In genomic region chr13:114299604-114300305, GRCh38 we compare ENCODE assay signal across 26 cellular contexts. TPM values are rescaled to one million over a fixed set of nuclear protein-coding genes. Genes with fewer than 3 reads are reported as not detected.
DNase-seq lines count a peak whose midpoint lies in the region; ATAC-seq and TF ChIP-seq lines count a peak whose summit lies in the region.
"Had no signal": no experiment of that assay in that cellular context is flagged by ENCODE, and none has a peak within 500 bp of the region (broad histone marks: within the 10 kb centered on the region; RNA-seq: fewer than 3 reads in every experiment).

No MANE protein-coding gene starts in this region.

- no peak overlapping the region for H3K56ac ChIP-seq in IMR-90 (ENCODE audit: extremely low read depth, insufficient read depth, low read length)

- H3K18ac ChIP-seq in IMR-90 (ENCODE audit: low read depth, low read length), result no peak overlapping the region

- H3K4me1 ChIP-seq in IMR-90 (ENCODE audit: control insufficient read depth, insufficient read depth, low read length), result no peaks in the 10 kb centered on the region
- no peaks in the 10 kb centered on the region for H3K4me1 ChIP-seq in spleen
- no peaks in the 10 kb centered on the region for H3K4me1 ChIP-seq in foreskin keratinocyte
- H3K4me1 ChIP-seq: Caco-2 had no signal

- H3K36me3 ChIP-seq in IMR-90 (ENCODE audit: control insufficient read depth, insufficient read depth, low read length) (peaks cover 43% of the 10 kb centered on the region), spleen (peaks cover 0 to 100% (median 73%) of the 10 kb centered on the region in 6 donors)

- intact Hi-C loops in IMR-90 (cut with micrococcal nuclease), result no loop called here
- intact Hi-C loops in spleen (cut with DNase I; ENCODE audit: low total_unique reads), result no loop called here

- H2BK20ac ChIP-seq in IMR-90 (ENCODE audit: low read depth, low read length), result no peak overlapping the region

- no peak overlapping the region for H3K27ac ChIP-seq in IMR-90 (ENCODE audit: insufficient read depth, low read length)
- H3K27ac ChIP-seq in spleen, result no peak overlapping the region
- H3K27ac ChIP-seq in foreskin keratinocyte, result no peak overlapping the region
- H3K27ac ChIP-seq: C4-2B, RWPE1 had no signal

- DNase-seq in IMR-90, result no peak
- no peak for DNase-seq in WTC11 (ENCODE audit: low spot score)
- DNase-seq in glutamatergic neuron, result no peak
- peak; percentile 34 for DNase-seq in spleen
- no peak for DNase-seq in AG20443 (ENCODE audit: low spot score)
- DNase-seq in omental fat pad (ENCODE audit: low spot score), result no peak
- DNase-seq in foreskin keratinocyte, result no peak
- DNase-seq: Caco-2; CD8-positive, alpha-beta T cell; DMS 273 treated with DMSO at 0.1 percent for 48 hours; DMS79; EL; GF-D8; KG1; NCI-H1092; NCI-H1417 treated with DMSO at 0.1 percent for 48 hours; NCI-H1694 treated with DMSO at 0.1 percent for 48 hours; NCI-H2081; NCI-H2227 treated with DMSO at 0.1 percent for 48 hours; NCI-H526 treated with DMSO at 0.1 percent for 48 hours; SHP77 had no signal

- peaks cover 13 to 35% of the 10 kb centered on the region in 2 experiments for H3K79me1 ChIP-seq in IMR-90 (ENCODE audit: low read depth in 1 of 2, low read length in 2 of 2)

- H3K14ac ChIP-seq in IMR-90 (replicated peaks; ENCODE audit: low read depth, low read length), result no peak overlapping the region

- no peak overlapping the region for H2BK120ac ChIP-seq in IMR-90 (ENCODE audit: low read depth, low read length)

- TF ChIP-seq POLR2A in IMR-90 (IDR thresholded peaks at IDR 0.05; ENCODE audit: low read depth, low read length) (no peak), spleen (IDR thresholded peaks at IDR 0.05) (no peak)

- peaks cover 62% of the 10 kb centered on the region for H3K36me3 Mint-ChIP-seq in WTC11
- no peaks in the 10 kb centered on the region for H3K36me3 Mint-ChIP-seq in glutamatergic neuron (ENCODE audit: unreplicated experiment)

- no peak overlapping the region for H2BK15ac ChIP-seq in IMR-90 (ENCODE audit: low read depth, low read length)

- no peak overlapping the region for H3K9ac ChIP-seq in IMR-90 (ENCODE audit: low read depth, low read length)

- H2AK5ac ChIP-seq in IMR-90 (ENCODE audit: low read depth, low read length), result no peak overlapping the region

- H4K8ac ChIP-seq in IMR-90 (ENCODE audit: low read depth in 2 of 2, low read length in 2 of 2), result no peak overlapping the region

- H3K9me3 ChIP-seq in IMR-90 (ENCODE audit: control insufficient read depth, insufficient read depth, low read length) (no peaks in the 10 kb centered on the region), spleen (no peaks in the 10 kb centered on the region)
- H3K9me3 ChIP-seq: Caco-2 had no signal

- no peak for TF ChIP-seq CTCF in IMR-90 (conservative IDR thresholded peaks at IDR 0.05; ENCODE audit: low read depth, low read length)
- no peak for TF ChIP-seq CTCF in WTC11 (IDR thresholded peaks at IDR 0.05)
- TF ChIP-seq CTCF in glutamatergic neuron (IDR thresholded peaks at IDR 0.05; ENCODE audit: partially characterized antibody, unreplicated experiment), result no peak
- TF ChIP-seq CTCF in spleen (IDR thresholded peaks at IDR 0.05 in 8 of 11, conservative IDR thresholded peaks at IDR 0.05 in 3 of 11), result no peak
- TF ChIP-seq CTCF in omental fat pad (IDR thresholded peaks at IDR 0.05), result no peak
- TF ChIP-seq CTCF in foreskin keratinocyte (conservative IDR thresholded peaks at IDR 0.05), result no peak

- H4K20me1 ChIP-seq in IMR-90 (ENCODE audit: insufficient read depth, low read length), result no peaks in the 10 kb centered on the region

- in situ Hi-C loops in IMR-90 (cut with MboI; ENCODE audit: low sequenced_read_pairs), result no loop called here

- H3K27me3 Mint-ChIP-seq in WTC11 (ENCODE audit: low read depth) (no peaks in the 10 kb centered on the region), glutamatergic neuron (ENCODE audit: unreplicated experiment) (no peaks in the 10 kb centered on the region)
- H3K27me3 Mint-ChIP-seq: B cell had no signal

- no peak overlapping the region for H3K23ac ChIP-seq in IMR-90 (ENCODE audit: low read depth, low read length)

- H2AFZ ChIP-seq in IMR-90 (replicated peaks; ENCODE audit: low read length, poor library complexity), result no peak overlapping the region

- no peak overlapping the region for H4K5ac ChIP-seq in IMR-90 (ENCODE audit: low read depth, low read length)

- H3K4ac ChIP-seq in IMR-90 (ENCODE audit: low read depth, low read length), result no peak overlapping the region

- H3K4me3 Mint-ChIP-seq in WTC11, result no peak overlapping the region
- no peak overlapping the region for H3K4me3 Mint-ChIP-seq in glutamatergic neuron (ENCODE audit: unreplicated experiment)
- H3K4me3 Mint-ChIP-seq: B cell; CD8-positive, alpha-beta T cell had no signal

- peaks cover 3% of the 10 kb centered on the region; the same call in 1 of the 2 replicates for H3K9me1 ChIP-seq in IMR-90 (ENCODE audit: insufficient read depth, low read length)

- 100% methylated on average over 2 of the region's 12 CpGs; no CpG with 5 or more reads in 1 of the 2 experiments for WGBS in IMR-90 (ENCODE audit: extremely low coverage in 2 of 2, insufficient read length in 1 of 2), 2 experiments
- 93 to 97% (median 95%) methylated on average over 12 of the region's 12 CpGs for WGBS in spleen, 5 donors

- dilution Hi-C loops in IMR-90 (cut with HindIII; ENCODE audit: low sequenced_read_pairs, unreplicated experiment), result no loop called here

- CTCF ChIA-PET in IMR-90 (lab: Yijun Ruan, JAX) (no interaction called here), WTC11 (lab: Charles Lee) (no interaction called here)

- H3K27me3 ChIP-seq in IMR-90 (ENCODE audit: control insufficient read depth, insufficient read depth, low read length) (no peaks in the 10 kb centered on the region), spleen (replicated peaks in 1 of 7) (no peaks in the 10 kb centered on the region), foreskin keratinocyte (no peaks in the 10 kb centered on the region)

- H3K9me3 Mint-ChIP-seq in WTC11, result no peaks in the 10 kb centered on the region
- H3K9me3 Mint-ChIP-seq in glutamatergic neuron (ENCODE audit: unreplicated experiment), result peaks cover 2% of the 10 kb centered on the region
- H3K9me3 Mint-ChIP-seq: CD8-positive, alpha-beta T cell had no signal

- H3K4me3 ChIP-seq in IMR-90 (ENCODE audit: insufficient read depth, low read depth, low read length) (no peak overlapping the region), spleen (no peak overlapping the region)

- H3K4me2 ChIP-seq in IMR-90 (ENCODE audit: low read depth, low read length), result no peak overlapping the region

- H2BK5ac ChIP-seq in IMR-90 (ENCODE audit: low read depth, low read length, poor library complexity, severe bottlenecking), result no peak overlapping the region

- H3K4me1 Mint-ChIP-seq in WTC11 (no peaks in the 10 kb centered on the region), glutamatergic neuron (ENCODE audit: low read depth, unreplicated experiment) (peaks cover 4% of the 10 kb centered on the region)

- ATAC-seq in IMR-90 (ENCODE audit: low read depth) (no peak), WTC11 (no peak), omental fat pad (ENCODE audit: low FRiP score) (no peak), foreskin keratinocyte (no peak)
- ATAC-seq: CD8-positive, alpha-beta T cell; HCT116; Panc1 had no signal

- POLR2A ChIA-PET in IMR-90 (lab: Charles Lee; ENCODE audit: unreplicated experiment), result no interaction called here
- POLR2A ChIA-PET in WTC11 (lab: Charles Lee), result no interaction called here

- peak overlapping the region; percentile 26 for H2AK9ac ChIP-seq in IMR-90 (replicated peaks; ENCODE audit: low read depth, low read length, poor library complexity)

- peak overlapping the region; percentile 18; the same call in 1 of the 2 replicates for H3K27ac Mint-ChIP-seq in WTC11
- H3K27ac Mint-ChIP-seq in glutamatergic neuron (ENCODE audit: unreplicated experiment), result peak overlapping the region; percentile 49
- H3K27ac Mint-ChIP-seq: B cell; CD8-positive, alpha-beta T cell had no signal

- no TSS peak for BruUV-seq in IMR-90 (replicated peaks; lab: Mats Ljungman, UMichigan)

- TF ChIP-seq RAD21 in IMR-90 (IDR thresholded peaks at IDR 0.05; ENCODE audit: low read length), result no peak

- H4K91ac ChIP-seq in IMR-90 (ENCODE audit: insufficient read depth, low read depth, low read length), result no peak overlapping the region

TF ChIP-seq in IMR-90, 13 proteins besides CTCF, POLR2A, EP300 and RAD21 (continues in another document):
- TF ChIP-seq MAFK (IDR thresholded peaks at IDR 0.05; ENCODE audit: low read depth, low read length) (no peak), RCOR1 (IDR thresholded peaks at IDR 0.05; ENCODE audit: insufficient replicate concordance, low read length) (no peak), BHLHE40 (IDR thresholded peaks at IDR 0.05; ENCODE audit: low read depth, low read length) (no peak), SMC3 (IDR thresholded peaks at IDR 0.05; ENCODE audit: low read depth, low read length) (no peak), NFE2L2 (IDR thresholded peaks at IDR 0.05; ENCODE audit: low read depth, low read length) (no peak)

TF ChIP-seq in WTC11, 78 proteins besides CTCF, POLR2A, EP300 and RAD21 (continues in another document):
- TF ChIP-seq HMGA2 (CRISPR knock-in tag; IDR thresholded peaks at IDR 0.05), result peak; percentile 42; the same call in 1 of the 2 replicates
- no peak for TF ChIP-seq ESRRA (CRISPR knock-in tag; IDR thresholded peaks at IDR 0.05; ENCODE audit: borderline replicate concordance)
- no peak for TF ChIP-seq NR2C2 (CRISPR knock-in tag; IDR thresholded peaks at IDR 0.05)
- TF ChIP-seq JAZF1 (CRISPR knock-in tag; IDR thresholded peaks at IDR 0.05), result no peak
- TF ChIP-seq ZNF317 (CRISPR knock-in tag; IDR thresholded peaks at IDR 0.05; ENCODE audit: borderline replicate concordance, low read depth), result no peak
- TF ChIP-seq CBFB (CRISPR knock-in tag; IDR thresholded peaks at IDR 0.05; ENCODE audit: low read depth), result no peak

RNA-seq across cellular contexts. Expression of gene CHAMP1, which starts 14.5 kb away (rescaled TPM):
- total RNA-seq in IMR-90 (2012; rRNA removed), result 13.3 and 16.4 TPM in 2 replicates
- 32.7 and 33.8 TPM in 2 replicates for polyA plus RNA-seq in IMR-90 (2012; rRNA removed)
- polyA plus RNA-seq in IMR-90 (2012; cell fraction: cytosol; rRNA removed), result 25.1 and 35.4 TPM in 2 replicates
- polyA plus RNA-seq in IMR-90 (2012; cell fraction: nucleus; rRNA removed; ENCODE audit: low replicate concordance), result 12.0 and 20.6 TPM in 2 replicates
- total RNA-seq in WTC11 (2021), result 29.5 to 31.7 TPM (median 30.6 TPM) in 3 replicates
- total RNA-seq in glutamatergic neuron (ENCODE audit: unreplicated experiment), result 29.5 TPM
- total RNA-seq in spleen, result 10 to 100 TPM; 20.5 to 49.8 (median 23.2) TPM
- polyA plus RNA-seq in spleen, result 1 to 10 TPM; 3.8 to 7.0 (median 5.7) TPM
- 10 to 100 TPM; 10.7 to 21.4 (median 17.3) TPM for total RNA-seq in omental fat pad
- total RNA-seq in foreskin keratinocyte, result 19.3 and 21.8 TPM in 2 replicates
- 10.7 and 13.6 TPM in 2 replicates for polyA plus RNA-seq in foreskin keratinocyte

RNA-seq across cellular contexts. Expression of gene UPF3A, which starts 18.4 kb away (rescaled TPM):
- total RNA-seq in IMR-90 (2012; rRNA removed) (11.7 and 17.5 TPM in 2 replicates), WTC11 (2021) (64.2 to 71.9 TPM (median 68.7 TPM) in 3 replicates), glutamatergic neuron (ENCODE audit: unreplicated experiment) (108 TPM), spleen (10 to 100 TPM; 33.0 to 59.7 (median 46.8) TPM), omental fat pad (10 to 100 TPM; 25.1 to 60.7 (median 39.0) TPM), foreskin keratinocyte (33.3 and 36.0 TPM in 2 replicates)
- polyA plus RNA-seq in IMR-90 (2012; rRNA removed) (47.2 and 51.6 TPM in 2 replicates), spleen (10 to 100 TPM; 40.2 to 58.0 (median 54.5) TPM), foreskin keratinocyte (32.3 and 35.6 TPM in 2 replicates)
- polyA plus RNA-seq in IMR-90 (2012; cell fraction: cytosol; rRNA removed), result 16.1 and 25.1 TPM in 2 replicates
- 42.5 and 154 TPM in 2 replicates for polyA plus RNA-seq in IMR-90 (2012; cell fraction: nucleus; rRNA removed; ENCODE audit: low replicate concordance)
